8 cellular contexts compared by ENCODE assay signal in the genomic region with DNA sequence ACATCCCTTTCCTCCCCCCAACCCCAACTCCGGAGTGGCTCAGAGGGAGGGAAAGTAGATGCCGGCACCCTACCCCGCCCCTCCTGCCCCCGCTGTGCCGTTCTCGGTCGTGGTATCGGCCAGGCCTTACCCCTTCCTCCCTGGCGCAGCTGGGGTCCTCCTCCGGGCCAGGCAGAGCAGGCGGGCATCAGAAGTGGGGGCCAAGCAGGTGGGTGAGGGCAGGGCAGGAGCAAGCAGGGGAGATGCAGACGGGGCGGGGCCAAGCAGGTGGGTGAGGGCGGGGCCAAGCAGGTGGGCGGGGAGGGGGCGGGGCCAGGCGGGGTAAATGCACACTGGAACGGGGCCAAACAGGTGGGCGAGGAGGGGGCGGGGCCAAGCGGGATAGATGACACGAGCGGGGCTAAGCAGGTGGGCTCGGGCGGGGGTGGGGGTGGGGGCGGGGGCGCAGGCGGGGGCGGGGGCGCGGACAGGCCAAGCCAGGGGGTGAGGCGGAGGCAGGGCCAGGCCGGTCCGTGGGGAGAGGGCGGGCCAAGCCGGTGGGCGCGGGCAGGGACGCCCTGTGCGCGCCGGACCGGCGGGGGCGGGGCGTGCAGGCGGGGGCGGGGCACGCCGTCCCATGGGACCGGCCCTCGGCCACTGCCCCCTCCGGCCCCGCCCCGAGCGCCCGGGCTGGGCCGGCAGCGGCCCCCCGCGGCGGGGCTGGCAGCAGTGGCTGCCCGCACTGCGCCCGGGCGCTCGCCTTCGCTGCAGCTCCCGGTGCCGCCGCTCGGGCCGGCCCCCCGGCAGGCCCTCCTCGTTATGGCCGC. TPM values are rescaled to one million over a fixed set of nuclear protein-coding genes. Genes with fewer than 3 reads are reported as not detected.
DNase-seq lines count a peak whose midpoint lies in the region; ATAC-seq, FAIRE-seq and TF ChIP-seq lines count a peak whose summit lies in the region.

A gene with protein sequence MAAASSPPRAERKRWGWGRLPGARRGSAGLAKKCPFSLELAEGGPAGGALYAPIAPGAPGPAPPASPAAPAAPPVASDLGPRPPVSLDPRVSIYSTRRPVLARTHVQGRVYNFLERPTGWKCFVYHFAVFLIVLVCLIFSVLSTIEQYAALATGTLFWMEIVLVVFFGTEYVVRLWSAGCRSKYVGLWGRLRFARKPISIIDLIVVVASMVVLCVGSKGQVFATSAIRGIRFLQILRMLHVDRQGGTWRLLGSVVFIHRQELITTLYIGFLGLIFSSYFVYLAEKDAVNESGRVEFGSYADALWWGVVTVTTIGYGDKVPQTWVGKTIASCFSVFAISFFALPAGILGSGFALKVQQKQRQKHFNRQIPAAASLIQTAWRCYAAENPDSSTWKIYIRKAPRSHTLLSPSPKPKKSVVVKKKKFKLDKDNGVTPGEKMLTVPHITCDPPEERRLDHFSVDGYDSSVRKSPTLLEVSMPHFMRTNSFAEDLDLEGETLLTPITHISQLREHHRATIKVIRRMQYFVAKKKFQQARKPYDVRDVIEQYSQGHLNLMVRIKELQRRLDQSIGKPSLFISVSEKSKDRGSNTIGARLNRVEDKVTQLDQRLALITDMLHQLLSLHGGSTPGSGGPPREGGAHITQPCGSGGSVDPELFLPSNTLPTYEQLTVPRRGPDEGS (plus strand): TSS at position 708 of the 806 bp plus-strand sequence. CDS start 91 bp downstream, at position 799.
A gene with protein sequence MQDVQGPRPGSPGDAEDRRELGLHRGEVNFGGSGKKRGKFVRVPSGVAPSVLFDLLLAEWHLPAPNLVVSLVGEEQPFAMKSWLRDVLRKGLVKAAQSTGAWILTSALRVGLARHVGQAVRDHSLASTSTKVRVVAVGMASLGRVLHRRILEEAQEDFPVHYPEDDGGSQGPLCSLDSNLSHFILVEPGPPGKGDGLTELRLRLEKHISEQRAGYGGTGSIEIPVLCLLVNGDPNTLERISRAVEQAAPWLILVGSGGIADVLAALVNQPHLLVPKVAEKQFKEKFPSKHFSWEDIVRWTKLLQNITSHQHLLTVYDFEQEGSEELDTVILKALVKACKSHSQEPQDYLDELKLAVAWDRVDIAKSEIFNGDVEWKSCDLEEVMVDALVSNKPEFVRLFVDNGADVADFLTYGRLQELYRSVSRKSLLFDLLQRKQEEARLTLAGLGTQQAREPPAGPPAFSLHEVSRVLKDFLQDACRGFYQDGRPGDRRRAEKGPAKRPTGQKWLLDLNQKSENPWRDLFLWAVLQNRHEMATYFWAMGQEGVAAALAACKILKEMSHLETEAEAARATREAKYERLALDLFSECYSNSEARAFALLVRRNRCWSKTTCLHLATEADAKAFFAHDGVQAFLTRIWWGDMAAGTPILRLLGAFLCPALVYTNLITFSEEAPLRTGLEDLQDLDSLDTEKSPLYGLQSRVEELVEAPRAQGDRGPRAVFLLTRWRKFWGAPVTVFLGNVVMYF (N-terminal part only) (minus strand): TSS at position 214 of the 806 bp plus-strand sequence. CDS start 21,478 bp downstream, outside the sequence.

- H3K36me3 Mint-ChIP-seq in Calu3 (ENCODE audit: insufficient read depth, unreplicated experiment) (peaks cover 11% of the 10 kb centered on the region), type B pancreatic cell (no peaks in the 10 kb centered on the region)

- intact Hi-C loops in Calu3 (cut with micrococcal nuclease; ENCODE audit: unreplicated experiment): loop anchor here (5.0 kb wide), 1 partner anchor 548 kb away; a partner anchor contains a TSS
- intact Hi-C loops in posterior vena cava (cut with DNase I): no loop called here

- FAIRE-seq in frontal cortex (lab: Jason Lieb, UNC): no peak

- in situ Hi-C loops in KBM-7 (cut with MboI; ENCODE audit: low pct_unique_long_range_greater_than_20kb, low sequenced_read_pairs): no loop called here

- peaks cover 16% of the 10 kb centered on the region for H3K4me1 Mint-ChIP-seq in Calu3 (ENCODE audit: low read depth, unreplicated experiment)
- no peaks in the 10 kb centered on the region for H3K4me1 Mint-ChIP-seq in type B pancreatic cell (ENCODE audit: unreplicated experiment)

- DNase-seq in Calu3: peak; percentile 89
- DNase-seq in NCI-H2227 (lab: John Stamatoyannopoulos, UW; ENCODE audit: unreplicated experiment): peak; percentile 85
- peak; percentile 75 for DNase-seq in activated T-cell treated with anti-CD3 and anti-CD28 coated beads for 1 hour (ENCODE audit: low read depth)
- DNase-seq in frontal cortex (ENCODE audit: low spot score in 2 of 2): peak; percentile 73 to 77
- peak; percentile 80 for DNase-seq in posterior vena cava (ENCODE audit: low spot score)
- DNase-seq in type B pancreatic cell (ENCODE audit: extremely low spot score, unreplicated experiment): no peak
- DNase-seq in KBM-7: no peak

- ATAC-seq in GM21619 (IDR thresholded peaks at IDR 0.05; ENCODE audit: unreplicated experiment): no peak

- no TSS peak for BruUV-seq in Calu3 (replicated peaks; lab: Mats Ljungman, UMichigan)

- H3K4me3 Mint-ChIP-seq in Calu3 (ENCODE audit: low read depth, unreplicated experiment) (peak within 1 kb of the TSS; percentile 76), type B pancreatic cell (peak within 1 kb of the TSS; percentile 82)

- TF ChIP-seq CTCF in Calu3 (IDR thresholded peaks at IDR 0.05; ENCODE audit: unreplicated experiment): no peak
- no peak for TF ChIP-seq CTCF in type B pancreatic cell (conservative IDR thresholded peaks at IDR 0.05)

- H3K27ac Mint-ChIP-seq in Calu3 (ENCODE audit: unreplicated experiment): no peak within 1 kb of the TSS
- H3K27ac Mint-ChIP-seq in type B pancreatic cell: no peak within 1 kb of the TSS

- CTCF ChIA-PET in Calu3 (lab: Charles Lee): interaction anchor here (0.5 to 1.2 kb wide), 2 partner anchors 8 to 413 kb away, joined by 4 read pairs; no protein-coding TSS in a partner anchor

- H3K9me3 Mint-ChIP-seq in Calu3 (ENCODE audit: low read depth, unreplicated experiment) (no peaks in the 10 kb centered on the region), type B pancreatic cell (peaks cover 4% of the 10 kb centered on the region)

- H3K27me3 Mint-ChIP-seq in Calu3 (ENCODE audit: unreplicated experiment) (peaks cover 45% of the 10 kb centered on the region), type B pancreatic cell (peaks cover 66% of the 10 kb centered on the region)

RNA-seq across cellular contexts. Expression of the first gene that starts in this region (rescaled TPM):
- 7.4 and 9.2 TPM in 2 replicates for total RNA-seq in Calu3 (2022)
- under 0.01 TPM for total RNA-seq in frontal cortex
- 1 to 10 TPM; 4.7 to 7.2 TPM for total RNA-seq in posterior vena cava
- total RNA-seq in type B pancreatic cell (ENCODE audit: low replicate concordance): 3.7 and 4.8 TPM in 2 replicates

RNA-seq across cellular contexts. Expression of the second gene that starts in this region (rescaled TPM):
- total RNA-seq in Calu3 (2022) (not detected in 2 replicates), frontal cortex (not detected), posterior vena cava (not detected), type B pancreatic cell (ENCODE audit: low replicate concordance) (0.21 and 0.46 TPM in 2 replicates)

Comparison
In these comparisons a context has a peak if more than half of its experiments do, and no peak if none do; other contexts are left out.
1. Peak in DNase-seq in frontal cortex; RNA of the genes that start here not detected or under 1 TPM.
2. DNase-seq: peak in Calu3 (single experiment), NCI-H2227 (single experiment), activated T-cell treated with anti-CD3 and anti-CD28 coated beads for 1 hour (single experiment) and posterior vena cava (single experiment); none in type B pancreatic cell (single experiment) and KBM-7 (single experiment).